ENCODE assay signal across 1 cellular context in genomic region chr13:28120317-28120716, GRCh38.
TF ChIP-seq lines count a peak whose summit lies in the region.

No MANE protein-coding gene starts in this region.

TF ChIP-seq in H1, 55 proteins besides CTCF, POLR2A, EP300 and RAD21 (continued from another document):
- TF ChIP-seq TAF7 (optimal IDR thresholded peaks at IDR 0.05; ENCODE audit: borderline replicate concordance, low read depth, low read length) = no peak
- no peak for TF ChIP-seq SUZ12 (IDR thresholded peaks at IDR 0.05; ENCODE audit: low read length)
